1 cellular context compared by ENCODE assay signal in genomic region chr11:73386026-73386425, GRCh38.
TF ChIP-seq lines count a peak whose summit lies in the region.

No MANE protein-coding gene starts in this region.

TF ChIP-seq in GM12878, 131 proteins besides CTCF, POLR2A, EP300 and RAD21 (continued from another document):
- TF ChIP-seq, protein P1, sequence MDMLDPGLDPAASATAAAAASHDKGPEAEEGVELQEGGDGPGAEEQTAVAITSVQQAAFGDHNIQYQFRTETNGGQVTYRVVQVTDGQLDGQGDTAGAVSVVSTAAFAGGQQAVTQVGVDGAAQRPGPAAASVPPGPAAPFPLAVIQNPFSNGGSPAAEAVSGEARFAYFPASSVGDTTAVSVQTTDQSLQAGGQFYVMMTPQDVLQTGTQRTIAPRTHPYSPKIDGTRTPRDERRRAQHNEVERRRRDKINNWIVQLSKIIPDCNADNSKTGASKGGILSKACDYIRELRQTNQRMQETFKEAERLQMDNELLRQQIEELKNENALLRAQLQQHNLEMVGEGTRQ (IDR thresholded peaks at IDR 0.05; ENCODE audit: borderline replicate concordance, low read depth, low read length), result no peak
- TF ChIP-seq PAX8 (IDR thresholded peaks at IDR 0.05) (no peak), JUND (IDR thresholded peaks at IDR 0.05; ENCODE audit: low read depth, low read length) (no peak), EZH2 (IDR thresholded peaks at IDR 0.05; ENCODE audit: borderline replicate concordance, control insufficient read depth, low read depth, low read length) (no peak), HDAC2 (IDR thresholded peaks at IDR 0.05) (no peak), POU2F2 (IDR thresholded peaks at IDR 0.05; ENCODE audit: borderline replicate concordance, low read depth, low read length) (no peak), RAD51 (IDR thresholded peaks at IDR 0.05) (no peak), STAT1 (conservative IDR thresholded peaks at IDR 0.05) (no peak), ASH2L (IDR thresholded peaks at IDR 0.05; ENCODE audit: borderline replicate concordance, low read depth) (no peak), NFXL1 (IDR thresholded peaks at IDR 0.05; ENCODE audit: borderline replicate concordance) (no peak), TBL1XR1 (IDR thresholded peaks at IDR 0.05; ENCODE audit: low read depth, low read length) (no peak), ESRRA (IDR thresholded peaks at IDR 0.05; ENCODE audit: low read length) (no peak), TAF1 (IDR thresholded peaks at IDR 0.05; ENCODE audit: borderline replicate concordance, low read depth, low read length) (no peak), SMAD1 (IDR thresholded peaks at IDR 0.05; ENCODE audit: low read depth, partially characterized antibody) (no peak), IRF4 (IDR thresholded peaks at IDR 0.05; ENCODE audit: low read depth, low read length) (no peak), RELA (IDR thresholded peaks at IDR 0.05; ENCODE audit: borderline replicate concordance, partially characterized antibody) (no peak), RFX5 (IDR thresholded peaks at IDR 0.05; ENCODE audit: low read depth, low read length) (0 out of 2 replicates have a peak, but pooled peaks have one; percentile 25), USF1 (IDR thresholded peaks at IDR 0.05; ENCODE audit: borderline replicate concordance, extremely low read length, insufficient read depth, low read depth, low read length) (no peak), RCOR1 (conservative IDR thresholded peaks at IDR 0.05; ENCODE audit: low read depth, low read length) (no peak), BCL11A (IDR thresholded peaks at IDR 0.05; ENCODE audit: low read depth, low read length) (no peak), CHD2 (IDR thresholded peaks at IDR 0.05; ENCODE audit: borderline replicate concordance, low read depth, low read length) (no peak), SMAD5 (IDR thresholded peaks at IDR 0.05; ENCODE audit: low read depth) (no peak), SPI1 (IDR thresholded peaks at IDR 0.05; ENCODE audit: borderline replicate concordance, insufficient read depth, low read depth, low read length) (no peak), SRF (IDR thresholded peaks at IDR 0.05; ENCODE audit: low read depth in 2 of 2, low read length in 2 of 2) (no peak), SIX5 (IDR thresholded peaks at IDR 0.05; ENCODE audit: low read depth, low read length, severe bottlenecking) (no peak), GATAD2B (conservative IDR thresholded peaks at IDR 0.05; ENCODE audit: low read depth) (peak; percentile 9; the same call in 1 of the 2 replicates), IKZF2 (IDR thresholded peaks at IDR 0.05) (peak in 1 of 2 experiments; percentile 34; a peak in 1 of 4 replicates), JUNB (IDR thresholded peaks at IDR 0.05) (no peak), BHLHE40 (IDR thresholded peaks at IDR 0.05; ENCODE audit: borderline replicate concordance in 1 of 2, low read depth in 2 of 2, low read length in 1 of 2) (0 out of 4 replicates have a peak, but pooled peaks of 1 of the 2 experiments have one; percentile 9), NBN (IDR thresholded peaks at IDR 0.05) (no peak)
- TF ChIP-seq, protein P2, sequence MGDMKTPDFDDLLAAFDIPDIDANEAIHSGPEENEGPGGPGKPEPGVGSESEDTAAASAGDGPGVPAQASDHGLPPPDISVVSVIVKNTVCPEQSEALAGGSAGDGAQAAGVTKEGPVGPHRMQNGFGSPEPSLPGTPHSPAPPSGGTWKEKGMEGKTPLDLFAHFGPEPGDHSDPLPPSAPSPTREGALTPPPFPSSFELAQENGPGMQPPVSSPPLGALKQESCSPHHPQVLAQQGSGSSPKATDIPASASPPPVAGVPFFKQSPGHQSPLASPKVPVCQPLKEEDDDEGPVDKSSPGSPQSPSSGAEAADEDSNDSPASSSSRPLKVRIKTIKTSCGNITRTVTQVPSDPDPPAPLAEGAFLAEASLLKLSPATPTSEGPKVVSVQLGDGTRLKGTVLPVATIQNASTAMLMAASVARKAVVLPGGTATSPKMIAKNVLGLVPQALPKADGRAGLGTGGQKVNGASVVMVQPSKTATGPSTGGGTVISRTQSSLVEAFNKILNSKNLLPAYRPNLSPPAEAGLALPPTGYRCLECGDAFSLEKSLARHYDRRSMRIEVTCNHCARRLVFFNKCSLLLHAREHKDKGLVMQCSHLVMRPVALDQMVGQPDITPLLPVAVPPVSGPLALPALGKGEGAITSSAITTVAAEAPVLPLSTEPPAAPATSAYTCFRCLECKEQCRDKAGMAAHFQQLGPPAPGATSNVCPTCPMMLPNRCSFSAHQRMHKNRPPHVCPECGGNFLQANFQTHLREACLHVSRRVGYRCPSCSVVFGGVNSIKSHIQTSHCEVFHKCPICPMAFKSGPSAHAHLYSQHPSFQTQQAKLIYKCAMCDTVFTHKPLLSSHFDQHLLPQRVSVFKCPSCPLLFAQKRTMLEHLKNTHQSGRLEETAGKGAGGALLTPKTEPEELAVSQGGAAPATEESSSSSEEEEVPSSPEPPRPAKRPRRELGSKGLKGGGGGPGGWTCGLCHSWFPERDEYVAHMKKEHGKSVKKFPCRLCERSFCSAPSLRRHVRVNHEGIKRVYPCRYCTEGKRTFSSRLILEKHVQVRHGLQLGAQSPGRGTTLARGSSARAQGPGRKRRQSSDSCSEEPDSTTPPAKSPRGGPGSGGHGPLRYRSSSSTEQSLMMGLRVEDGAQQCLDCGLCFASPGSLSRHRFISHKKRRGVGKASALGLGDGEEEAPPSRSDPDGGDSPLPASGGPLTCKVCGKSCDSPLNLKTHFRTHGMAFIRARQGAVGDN (IDR thresholded peaks at IDR 0.05), result peak; percentile 35
- TF ChIP-seq, protein P3, sequence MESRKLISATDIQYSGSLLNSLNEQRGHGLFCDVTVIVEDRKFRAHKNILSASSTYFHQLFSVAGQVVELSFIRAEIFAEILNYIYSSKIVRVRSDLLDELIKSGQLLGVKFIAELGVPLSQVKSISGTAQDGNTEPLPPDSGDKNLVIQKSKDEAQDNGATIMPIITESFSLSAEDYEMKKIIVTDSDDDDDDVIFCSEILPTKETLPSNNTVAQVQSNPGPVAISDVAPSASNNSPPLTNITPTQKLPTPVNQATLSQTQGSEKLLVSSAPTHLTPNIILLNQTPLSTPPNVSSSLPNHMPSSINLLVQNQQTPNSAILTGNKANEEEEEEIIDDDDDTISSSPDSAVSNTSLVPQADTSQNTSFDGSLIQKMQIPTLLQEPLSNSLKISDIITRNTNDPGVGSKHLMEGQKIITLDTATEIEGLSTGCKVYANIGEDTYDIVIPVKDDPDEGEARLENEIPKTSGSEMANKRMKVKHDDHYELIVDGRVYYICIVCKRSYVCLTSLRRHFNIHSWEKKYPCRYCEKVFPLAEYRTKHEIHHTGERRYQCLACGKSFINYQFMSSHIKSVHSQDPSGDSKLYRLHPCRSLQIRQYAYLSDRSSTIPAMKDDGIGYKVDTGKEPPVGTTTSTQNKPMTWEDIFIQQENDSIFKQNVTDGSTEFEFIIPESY (IDR thresholded peaks at IDR 0.05), result no peak
- TF ChIP-seq, protein P4, sequence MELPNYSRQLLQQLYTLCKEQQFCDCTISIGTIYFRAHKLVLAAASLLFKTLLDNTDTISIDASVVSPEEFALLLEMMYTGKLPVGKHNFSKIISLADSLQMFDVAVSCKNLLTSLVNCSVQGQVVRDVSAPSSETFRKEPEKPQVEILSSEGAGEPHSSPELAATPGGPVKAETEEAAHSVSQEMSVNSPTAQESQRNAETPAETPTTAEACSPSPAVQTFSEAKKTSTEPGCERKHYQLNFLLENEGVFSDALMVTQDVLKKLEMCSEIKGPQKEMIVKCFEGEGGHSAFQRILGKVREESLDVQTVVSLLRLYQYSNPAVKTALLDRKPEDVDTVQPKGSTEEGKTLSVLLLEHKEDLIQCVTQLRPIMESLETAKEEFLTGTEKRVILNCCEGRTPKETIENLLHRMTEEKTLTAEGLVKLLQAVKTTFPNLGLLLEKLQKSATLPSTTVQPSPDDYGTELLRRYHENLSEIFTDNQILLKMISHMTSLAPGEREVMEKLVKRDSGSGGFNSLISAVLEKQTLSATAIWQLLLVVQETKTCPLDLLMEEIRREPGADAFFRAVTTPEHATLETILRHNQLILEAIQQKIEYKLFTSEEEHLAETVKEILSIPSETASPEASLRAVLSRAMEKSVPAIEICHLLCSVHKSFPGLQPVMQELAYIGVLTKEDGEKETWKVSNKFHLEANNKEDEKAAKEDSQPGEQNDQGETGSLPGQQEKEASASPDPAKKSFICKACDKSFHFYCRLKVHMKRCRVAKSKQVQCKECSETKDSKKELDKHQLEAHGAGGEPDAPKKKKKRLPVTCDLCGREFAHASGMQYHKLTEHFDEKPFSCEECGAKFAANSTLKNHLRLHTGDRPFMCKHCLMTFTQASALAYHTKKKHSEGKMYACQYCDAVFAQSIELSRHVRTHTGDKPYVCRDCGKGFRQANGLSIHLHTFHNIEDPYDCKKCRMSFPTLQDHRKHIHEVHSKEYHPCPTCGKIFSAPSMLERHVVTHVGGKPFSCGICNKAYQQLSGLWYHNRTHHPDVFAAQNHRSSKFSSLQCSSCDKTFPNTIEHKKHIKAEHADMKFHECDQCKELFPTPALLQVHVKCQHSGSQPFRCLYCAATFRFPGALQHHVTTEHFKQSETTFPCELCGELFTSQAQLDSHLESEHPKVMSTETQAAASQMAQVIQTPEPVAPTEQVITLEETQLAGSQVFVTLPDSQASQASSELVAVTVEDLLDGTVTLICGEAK (IDR thresholded peaks at IDR 0.05; ENCODE audit: borderline replicate concordance), result no peak
- TF ChIP-seq, protein P5, sequence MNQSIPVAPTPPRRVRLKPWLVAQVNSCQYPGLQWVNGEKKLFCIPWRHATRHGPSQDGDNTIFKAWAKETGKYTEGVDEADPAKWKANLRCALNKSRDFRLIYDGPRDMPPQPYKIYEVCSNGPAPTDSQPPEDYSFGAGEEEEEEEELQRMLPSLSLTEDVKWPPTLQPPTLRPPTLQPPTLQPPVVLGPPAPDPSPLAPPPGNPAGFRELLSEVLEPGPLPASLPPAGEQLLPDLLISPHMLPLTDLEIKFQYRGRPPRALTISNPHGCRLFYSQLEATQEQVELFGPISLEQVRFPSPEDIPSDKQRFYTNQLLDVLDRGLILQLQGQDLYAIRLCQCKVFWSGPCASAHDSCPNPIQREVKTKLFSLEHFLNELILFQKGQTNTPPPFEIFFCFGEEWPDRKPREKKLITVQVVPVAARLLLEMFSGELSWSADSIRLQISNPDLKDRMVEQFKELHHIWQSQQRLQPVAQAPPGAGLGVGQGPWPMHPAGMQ (IDR thresholded peaks at IDR 0.05; ENCODE audit: borderline replicate concordance), result no peak
- TF ChIP-seq, protein P6, sequence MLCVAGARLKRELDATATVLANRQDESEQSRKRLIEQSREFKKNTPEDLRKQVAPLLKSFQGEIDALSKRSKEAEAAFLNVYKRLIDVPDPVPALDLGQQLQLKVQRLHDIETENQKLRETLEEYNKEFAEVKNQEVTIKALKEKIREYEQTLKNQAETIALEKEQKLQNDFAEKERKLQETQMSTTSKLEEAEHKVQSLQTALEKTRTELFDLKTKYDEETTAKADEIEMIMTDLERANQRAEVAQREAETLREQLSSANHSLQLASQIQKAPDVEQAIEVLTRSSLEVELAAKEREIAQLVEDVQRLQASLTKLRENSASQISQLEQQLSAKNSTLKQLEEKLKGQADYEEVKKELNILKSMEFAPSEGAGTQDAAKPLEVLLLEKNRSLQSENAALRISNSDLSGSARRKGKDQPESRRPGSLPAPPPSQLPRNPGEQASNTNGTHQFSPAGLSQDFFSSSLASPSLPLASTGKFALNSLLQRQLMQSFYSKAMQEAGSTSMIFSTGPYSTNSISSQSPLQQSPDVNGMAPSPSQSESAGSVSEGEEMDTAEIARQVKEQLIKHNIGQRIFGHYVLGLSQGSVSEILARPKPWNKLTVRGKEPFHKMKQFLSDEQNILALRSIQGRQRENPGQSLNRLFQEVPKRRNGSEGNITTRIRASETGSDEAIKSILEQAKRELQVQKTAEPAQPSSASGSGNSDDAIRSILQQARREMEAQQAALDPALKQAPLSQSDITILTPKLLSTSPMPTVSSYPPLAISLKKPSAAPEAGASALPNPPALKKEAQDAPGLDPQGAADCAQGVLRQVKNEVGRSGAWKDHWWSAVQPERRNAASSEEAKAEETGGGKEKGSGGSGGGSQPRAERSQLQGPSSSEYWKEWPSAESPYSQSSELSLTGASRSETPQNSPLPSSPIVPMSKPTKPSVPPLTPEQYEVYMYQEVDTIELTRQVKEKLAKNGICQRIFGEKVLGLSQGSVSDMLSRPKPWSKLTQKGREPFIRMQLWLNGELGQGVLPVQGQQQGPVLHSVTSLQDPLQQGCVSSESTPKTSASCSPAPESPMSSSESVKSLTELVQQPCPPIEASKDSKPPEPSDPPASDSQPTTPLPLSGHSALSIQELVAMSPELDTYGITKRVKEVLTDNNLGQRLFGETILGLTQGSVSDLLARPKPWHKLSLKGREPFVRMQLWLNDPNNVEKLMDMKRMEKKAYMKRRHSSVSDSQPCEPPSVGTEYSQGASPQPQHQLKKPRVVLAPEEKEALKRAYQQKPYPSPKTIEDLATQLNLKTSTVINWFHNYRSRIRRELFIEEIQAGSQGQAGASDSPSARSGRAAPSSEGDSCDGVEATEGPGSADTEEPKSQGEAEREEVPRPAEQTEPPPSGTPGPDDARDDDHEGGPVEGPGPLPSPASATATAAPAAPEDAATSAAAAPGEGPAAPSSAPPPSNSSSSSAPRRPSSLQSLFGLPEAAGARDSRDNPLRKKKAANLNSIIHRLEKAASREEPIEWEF (IDR thresholded peaks at IDR 0.05; ENCODE audit: insufficient replicate concordance, low read depth, low read length), result peak; percentile 43
- TF ChIP-seq, protein P7, sequence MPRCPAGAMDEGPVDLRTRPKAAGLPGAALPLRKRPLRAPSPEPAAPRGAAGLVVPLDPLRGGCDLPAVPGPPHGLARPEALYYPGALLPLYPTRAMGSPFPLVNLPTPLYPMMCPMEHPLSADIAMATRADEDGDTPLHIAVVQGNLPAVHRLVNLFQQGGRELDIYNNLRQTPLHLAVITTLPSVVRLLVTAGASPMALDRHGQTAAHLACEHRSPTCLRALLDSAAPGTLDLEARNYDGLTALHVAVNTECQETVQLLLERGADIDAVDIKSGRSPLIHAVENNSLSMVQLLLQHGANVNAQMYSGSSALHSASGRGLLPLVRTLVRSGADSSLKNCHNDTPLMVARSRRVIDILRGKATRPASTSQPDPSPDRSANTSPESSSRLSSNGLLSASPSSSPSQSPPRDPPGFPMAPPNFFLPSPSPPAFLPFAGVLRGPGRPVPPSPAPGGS (IDR thresholded peaks at IDR 0.05; ENCODE audit: borderline replicate concordance, insufficient read depth, low read depth, low read length, poor library complexity, severe bottlenecking), result no peak
